ENCODE assay signal across 23 cellular contexts in genomic region chr2:115374981-115375380, GRCh38.
"Had no signal": no experiment of that assay in that cellular context is flagged by ENCODE, and none has a peak within 500 bp of the region (broad histone marks: within the 10 kb centered on the region; RNA-seq: fewer than 3 reads in every experiment).

No MANE protein-coding gene starts in this region.

- FAIRE-seq: endometrium, islet of Langerhans, keratinocyte had no signal

- H3K4me3 ChIP-seq: colonic mucosa, esophagus squamous epithelium, gastrocnemius medialis, heart right ventricle, left lung, lower lobe of right lung had no signal

- H3K9me3 ChIP-seq: colonic mucosa, gastrocnemius medialis had no signal

- H3K4me1 ChIP-seq: colonic mucosa, esophagus squamous epithelium, gastrocnemius medialis, heart right ventricle, left lung, lower lobe of right lung had no signal

- DNase-seq: colonic mucosa; cortex of kidney; effector memory CD4-positive, alpha-beta T cell; erythroblast; esophagus squamous epithelium; foreskin fibroblast; foreskin melanocyte; gastrocnemius medialis; glutamatergic neuron; head of caudate nucleus; heart right ventricle; hippocampal formation; left cardiac atrium; left lung; left ventricle myocardium superior; lower lobe of right lung; midbrain; naive B cell had no signal

- ATAC-seq: esophagus mucosa, gastrocnemius medialis, heart right ventricle, left cardiac atrium, left lung, left ventricle myocardium superior, lower lobe of right lung had no signal

- H3K27ac ChIP-seq: colonic mucosa, epithelial cell of prostate, esophagus squamous epithelium, gastrocnemius medialis, heart right ventricle, left lung, lower lobe of right lung had no signal

- H3K36me3 ChIP-seq: colonic mucosa, esophagus squamous epithelium, gastrocnemius medialis, heart right ventricle, left lung, lower lobe of right lung had no signal

- H3K27me3 ChIP-seq: colonic mucosa, esophagus squamous epithelium, gastrocnemius medialis, heart right ventricle, left lung had no signal
